ENCODE assay signal across 8 cellular contexts in the genomic region with DNA sequence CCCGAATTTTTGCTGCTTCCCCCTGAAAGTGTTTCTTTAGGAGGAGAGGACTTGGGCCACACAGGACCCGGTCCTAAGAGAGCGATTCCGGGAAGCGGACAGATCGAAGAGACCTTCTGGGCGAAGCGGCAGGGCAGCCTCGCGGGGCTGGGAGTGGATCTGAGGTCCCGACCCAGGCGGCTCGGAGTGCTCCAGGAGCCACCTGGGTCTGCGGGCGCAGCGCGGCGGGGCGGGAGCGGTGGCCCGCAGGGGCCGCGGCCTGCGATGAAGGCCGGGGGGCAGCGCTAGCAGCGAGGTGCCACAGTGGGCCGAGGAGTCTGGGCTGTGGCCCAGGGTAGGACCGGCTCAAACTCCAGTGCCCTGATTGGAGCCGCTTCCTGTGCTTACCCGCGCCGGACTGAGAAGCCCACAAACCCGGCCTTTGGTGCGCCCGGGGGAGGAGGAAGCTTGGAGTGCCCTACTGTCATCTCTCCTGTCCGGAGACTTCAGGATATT. TPM values are rescaled to one million over a fixed set of nuclear protein-coding genes. Genes with fewer than 3 reads are reported as not detected.
DNase-seq lines count a peak whose midpoint lies in the region; ATAC-seq and TF ChIP-seq lines count a peak whose summit lies in the region.

No MANE protein-coding gene starts in this region.

- no peak for DNase-seq in astrocyte of the cerebellum (ENCODE audit: low read depth)
- peak; percentile 42 for DNase-seq in iPS-NIHi7 (ENCODE audit: extremely low spot score)

- H3K4me1 ChIP-seq in HUES6 (ENCODE audit: control insufficient read depth, insufficient read depth, low read length) (peaks cover 58% of the 10 kb centered on the region), skeletal muscle tissue (ENCODE audit: control insufficient read depth in 3 of 3, insufficient read depth in 3 of 3, low read length in 3 of 3) (peaks cover 47 to 56% (median 52%) of the 10 kb centered on the region in 3 donors)

- no peak for TF ChIP-seq CTCF in astrocyte of the cerebellum (IDR thresholded peaks at IDR 0.05; ENCODE audit: low read depth, low read length, missing control alignments)

- in situ Hi-C loops in astrocyte of the cerebellum (cut with HindIII; ENCODE audit: low sequenced_read_pairs) = loop anchor here (5.0 kb wide), 1 partner anchor 91 kb away; no protein-coding TSS in a partner anchor

- H3K9ac ChIP-seq in HUES6 (ENCODE audit: low read length) (peak overlapping the region; percentile 80), skeletal muscle tissue (ENCODE audit: low read depth in 1 of 3, low read length in 3 of 3) (peak overlapping the region; percentile 89 to 95 (median 91))

- H3K27me3 ChIP-seq in HUES6 (ENCODE audit: control insufficient read depth, insufficient read depth, low read length) (peaks cover 55% of the 10 kb centered on the region), skeletal muscle tissue (ENCODE audit: control insufficient read depth in 3 of 3, insufficient read depth in 3 of 3, low read length in 3 of 3) (no peaks in the 10 kb centered on the region)

- H3K27ac ChIP-seq in HUES6 (ENCODE audit: low read depth, low read length) = no peak overlapping the region
- peak overlapping the region; percentile 90 for H3K27ac ChIP-seq in skeletal muscle tissue (ENCODE audit: low read depth, low read length)

- ATAC-seq in GM18505 (IDR thresholded peaks at IDR 0.05; ENCODE audit: unreplicated experiment) (no peak), GM18907 (IDR thresholded peaks at IDR 0.05; ENCODE audit: unreplicated experiment) (no peak), HG02623 (IDR thresholded peaks at IDR 0.05; ENCODE audit: unreplicated experiment) (no peak), HG03280 (IDR thresholded peaks at IDR 0.05; ENCODE audit: unreplicated experiment) (no peak)

- H3K9me3 ChIP-seq in HUES6 (ENCODE audit: control insufficient read depth, insufficient read depth, low read depth, low read length) = no peaks in the 10 kb centered on the region
- no peaks in the 10 kb centered on the region for H3K9me3 ChIP-seq in skeletal muscle tissue (ENCODE audit: control insufficient read depth in 3 of 3, low read length in 3 of 3)

- peak overlapping the region; percentile 73 for H3K4me3 ChIP-seq in HUES6 (ENCODE audit: low read depth, low read length)
- peak overlapping the region; percentile 64 for H3K4me3 ChIP-seq in astrocyte of the cerebellum (ENCODE audit: low read depth, low read length)
- H3K4me3 ChIP-seq in skeletal muscle tissue (ENCODE audit: low read length in 3 of 3) = peak overlapping the region; percentile 84 to 86 (median 85)

- no peak for TF ChIP-seq POLR2A in GM18505 (IDR thresholded peaks at IDR 0.05; ENCODE audit: borderline replicate concordance, extremely low read depth, insufficient read depth, insufficient read length)

- no peaks in the 10 kb centered on the region for H3K36me3 ChIP-seq in HUES6 (ENCODE audit: control insufficient read depth, insufficient read depth, low read length)
- no peaks in the 10 kb centered on the region for H3K36me3 ChIP-seq in skeletal muscle tissue (ENCODE audit: control insufficient read depth in 3 of 3, insufficient read depth in 3 of 3, low read length in 3 of 3)

RNA-seq across cellular contexts. Expression of a gene that starts 1.8 kb away (rescaled TPM):
- total RNA-seq in skeletal muscle tissue = 6.8 TPM

RNA-seq across cellular contexts. Expression of a gene that starts 55.0 kb away (rescaled TPM):
- 37.1 TPM for total RNA-seq in skeletal muscle tissue
